In genomic region chr22:43652845-43653244, GRCh38 we compare ENCODE assay signal across 37 cellular contexts.
"Had no signal": no experiment of that assay in that cellular context is flagged by ENCODE, and none has a peak within 500 bp of the region (broad histone marks: within the 10 kb centered on the region; RNA-seq: fewer than 3 reads in every experiment).

No MANE protein-coding gene starts in this region.

- ATAC-seq: activated naive CD4-positive, alpha-beta T cell treated with anti-CD3 and anti-CD28 coated beads, Interleukin-2, amount 50 U/mL, for 72 hours; activated naive CD8-positive, alpha-beta T cell treated with anti-CD3 and anti-CD28 coated beads, Interleukin-2, amount 50 U/mL, for 24 hours; activated T-cell treated with anti-CD3 and anti-CD28 coated beads, Interleukin-2, amount 50 U/mL, for 4 hours; activated T-cell treated with anti-CD3 and anti-CD28 coated beads, Interleukin-2, amount 50 U/mL, for 72 hours; activated T-helper 17 cell treated with anti-CD3 and anti-CD28 coated beads, Interleukin-2, amount 50 U/mL, for 72 hours; body of pancreas had no signal

- DNase-seq: activated effector memory CD4-positive, alpha-beta T cell treated with anti-CD3 and anti-CD28 coated beads, Interleukin-2, amount 50 U/mL, for 16 hours; activated effector memory CD4-positive, alpha-beta T cell treated with Interleukin-2 at 50 U/mL for 16 hours; activated gamma-delta T cell; activated gamma-delta T cell treated with Interleukin-2 at 50 U/mL for 16 hours; activated naive CD4-positive, alpha-beta T cell; activated naive CD4-positive, alpha-beta T cell treated with anti-CD3 and anti-CD28 coated beads for 36 hours; activated naive CD4-positive, alpha-beta T cell treated with anti-CD3 and anti-CD28 coated beads, Interleukin-2, amount 10 ng/mL, durations not matched to agents 7 days and 5 days; activated naive CD4-positive, alpha-beta T cell treated with anti-CD3 and anti-CD28 coated beads, Interleukin-2, amount 50 U/mL, for 16 hours; activated naive CD4-positive, alpha-beta T cell treated with Interleukin-2 at 50 U/mL for 16 hours; activated naive CD8-positive, alpha-beta T cell treated with anti-CD3 and anti-CD28 coated beads for 36 hours; activated naive CD8-positive, alpha-beta T cell treated with anti-CD3 and anti-CD28 coated beads, Interleukin-2, amount 10 ng/mL, durations not matched to agents 7 days and 5 days; activated naive CD8-positive, alpha-beta T cell treated with anti-CD3 and anti-CD28 coated beads, Interleukin-2, amount 50 U/mL, for 24 hours; activated T-cell treated with anti-CD3 and anti-CD28 coated beads, Interleukin-2, amount 50 U/mL, for 1 hour; activated T-cell treated with anti-CD3 and anti-CD28 coated beads, Interleukin-2, amount 50 U/mL, for 24 hours; activated T-cell treated with anti-CD3 and anti-CD28 coated beads, Interleukin-2, amount 50 U/mL, for 4 hours; activated T-cell treated with anti-CD3 and anti-CD28 coated beads, Interleukin-2, amount 50 U/mL, for 48 hours; activated T-cell treated with anti-CD3 and anti-CD28 coated beads, Interleukin-2, amount 50 U/mL, for 72 hours; adrenal gland; amygdala; anterior cingulate cortex; aorta; body of pancreas; brain microvascular endothelial cell; caudate nucleus; central memory CD4-positive, alpha-beta T cell; cerebellar nuclear complex had no signal

- H3K4me1 ChIP-seq: adrenal gland, ascending aorta, body of pancreas, breast epithelium had no signal

- H3K27me3 ChIP-seq: adrenal gland, ascending aorta, body of pancreas, brain microvascular endothelial cell, breast epithelium, cardiac muscle cell had no signal

- H3K4me3 Mint-ChIP-seq: activated naive CD4-positive, alpha-beta T cell treated with anti-CD3 and anti-CD28 coated beads for 36 hours; activated naive CD4-positive, alpha-beta T cell treated with anti-CD3 and anti-CD28 coated beads, Interleukin-2, amount 10 ng/mL, durations not matched to agents 7 days and 5 days; activated naive CD4-positive, alpha-beta T cell treated with anti-CD3 and anti-CD28 coated beads, Interleukin-2, amount 50 U/mL, for 24 hours; activated naive CD8-positive, alpha-beta T cell; activated naive CD8-positive, alpha-beta T cell treated with anti-CD3 and anti-CD28 coated beads for 36 hours; activated naive CD8-positive, alpha-beta T cell treated with anti-CD3 and anti-CD28 coated beads, Interleukin-2, amount 10 ng/mL, durations not matched to agents 7 days and 5 days; activated naive CD8-positive, alpha-beta T cell treated with anti-CD3 and anti-CD28 coated beads, Interleukin-2, amount 50 U/mL, for 24 hours; activated T-cell treated with anti-CD3 and anti-CD28 coated beads, Interleukin-2, amount 50 U/mL, for 24 hours; activated T-cell treated with anti-CD3 and anti-CD28 coated beads, Interleukin-2, amount 50 U/mL, for 4 hours; activated T-cell treated with anti-CD3 and anti-CD28 coated beads, Interleukin-2, amount 50 U/mL, for 72 hours; activated T-helper 1 cell treated with anti-CD3 and anti-CD28 coated beads, Interleukin-12 subunit alpha, Interleukin-12 subunit beta, Interleukin-2, Interleukin-4 antibody, amounts not matched to agents 30 ng/mL and 10 ng/mL and 1 ng/mL, durations not matched to agents 14 hours and 24 hours and 36 hours; activated T-helper 17 cell treated with anti-CD3 and anti-CD28 coated beads, Interleukin-2, amount 50 U/mL, for 72 hours; brain; central memory CD8-positive, alpha-beta T cell had no signal

- H3K9me3 Mint-ChIP-seq: activated naive CD4-positive, alpha-beta T cell treated with anti-CD3 and anti-CD28 coated beads, Interleukin-2, amount 50 U/mL, for 24 hours; activated T-helper 2 cell treated with anti-CD3 and anti-CD28 coated beads, Interferon-gamma antibody, Interleukin-2, Interleukin-4, amounts not matched to agents 10 μg/mL and 5 μg/mL and 100 μg/mL, durations not matched to agents 14 hours and 24 hours and 36 hours had no signal

- H3K36me3 Mint-ChIP-seq: activated naive CD4-positive, alpha-beta T cell treated with anti-CD3 and anti-CD28 coated beads, Interleukin-2, amount 10 ng/mL, durations not matched to agents 7 days and 5 days; activated naive CD8-positive, alpha-beta T cell treated with anti-CD3 and anti-CD28 coated beads for 36 hours; activated naive CD8-positive, alpha-beta T cell treated with anti-CD3 and anti-CD28 coated beads, Interleukin-2, amount 10 ng/mL, durations not matched to agents 7 days and 5 days had no signal

- H3K4me3 ChIP-seq: adrenal gland, ascending aorta, body of pancreas, breast epithelium, cardiac muscle cell had no signal

- H3K36me3 ChIP-seq: adrenal gland, ascending aorta, brain microvascular endothelial cell, breast epithelium, cardiac muscle cell had no signal

- H3K9me3 ChIP-seq: adrenal gland, body of pancreas had no signal

- H3K4me1 Mint-ChIP-seq: activated naive CD4-positive, alpha-beta T cell treated with anti-CD3 and anti-CD28 coated beads, Interleukin-2, amount 10 ng/mL, durations not matched to agents 7 days and 5 days; activated naive CD4-positive, alpha-beta T cell treated with anti-CD3 and anti-CD28 coated beads, Interleukin-2, amount 50 U/mL, for 24 hours; activated naive CD8-positive, alpha-beta T cell treated with anti-CD3 and anti-CD28 coated beads for 36 hours; activated naive CD8-positive, alpha-beta T cell treated with anti-CD3 and anti-CD28 coated beads, Interleukin-2, amount 10 ng/mL, durations not matched to agents 7 days and 5 days; activated naive CD8-positive, alpha-beta T cell treated with anti-CD3 and anti-CD28 coated beads, Interleukin-2, amount 50 U/mL, for 24 hours; activated T-helper 17 cell treated with anti-CD3 and anti-CD28 coated beads, Interleukin-2, amount 50 U/mL, for 72 hours; brain; central memory CD8-positive, alpha-beta T cell had no signal

- H3K27ac Mint-ChIP-seq: activated naive CD4-positive, alpha-beta T cell treated with anti-CD3 and anti-CD28 coated beads for 36 hours; activated naive CD4-positive, alpha-beta T cell treated with anti-CD3 and anti-CD28 coated beads, Interleukin-2, amount 10 ng/mL, durations not matched to agents 7 days and 5 days; activated naive CD4-positive, alpha-beta T cell treated with anti-CD3 and anti-CD28 coated beads, Interleukin-2, amount 50 U/mL, for 24 hours; activated naive CD4-positive, alpha-beta T cell treated with anti-CD3 and anti-CD28 coated beads, Interleukin-2, amount 50 U/mL, for 72 hours; activated naive CD8-positive, alpha-beta T cell; activated naive CD8-positive, alpha-beta T cell treated with anti-CD3 and anti-CD28 coated beads for 36 hours; activated naive CD8-positive, alpha-beta T cell treated with anti-CD3 and anti-CD28 coated beads, Interleukin-2, amount 10 ng/mL, durations not matched to agents 7 days and 5 days; activated naive CD8-positive, alpha-beta T cell treated with anti-CD3 and anti-CD28 coated beads, Interleukin-2, amount 50 U/mL, for 24 hours; activated T-cell treated with anti-CD3 and anti-CD28 coated beads, Interleukin-2, amount 50 U/mL, for 24 hours; activated T-cell treated with anti-CD3 and anti-CD28 coated beads, Interleukin-2, amount 50 U/mL, for 72 hours; activated T-helper 1 cell treated with anti-CD3 and anti-CD28 coated beads, Interleukin-12 subunit alpha, Interleukin-12 subunit beta, Interleukin-2, Interleukin-4 antibody, amounts not matched to agents 30 ng/mL and 10 ng/mL and 1 ng/mL, durations not matched to agents 14 hours and 24 hours and 36 hours; activated T-helper 17 cell treated with anti-CD3 and anti-CD28 coated beads, Interleukin-2, amount 50 U/mL, for 72 hours; activated T-helper 2 cell treated with anti-CD3 and anti-CD28 coated beads, Interferon-gamma antibody, Interleukin-2, Interleukin-4, amounts not matched to agents 10 μg/mL and 5 μg/mL and 100 μg/mL, durations not matched to agents 14 hours and 24 hours and 36 hours; brain had no signal

- H3K27ac ChIP-seq: adrenal gland, ascending aorta, body of pancreas, brain microvascular endothelial cell, breast epithelium, cardiac muscle cell had no signal
